Comparison of ENCODE assay signal across 9 cellular contexts in genomic region chr1:206467915-206468314, GRCh38. TPM values are rescaled to one million over a fixed set of nuclear protein-coding genes. Genes with fewer than 3 reads are reported as not detected.
DNase-seq lines count a peak whose midpoint lies in the region; ATAC-seq lines count a peak whose summit lies in the region.
"Had no signal": no experiment of that assay in that cellular context is flagged by ENCODE, and none has a peak within 500 bp of the region (broad histone marks: within the 10 kb centered on the region; RNA-seq: fewer than 3 reads in every experiment).

No MANE protein-coding gene starts in this region.

- H3K9me3 Mint-ChIP-seq in activated CD4-positive, alpha-beta T cell treated with anti-CD3 and anti-CD28 coated beads, Interleukin-2, amount 10 ng/mL, durations not matched to agents 24 days and 14 days: no peaks in the 10 kb centered on the region
- no peaks in the 10 kb centered on the region for H3K9me3 Mint-ChIP-seq in stimulated activated naive CD8-positive, alpha-beta T cell treated with anti-CD3 and anti-CD28 coated beads, Interleukin-15, amount 100 ng/mL, for 72 hours

- H3K36me3 Mint-ChIP-seq in activated CD4-positive, alpha-beta T cell treated with anti-CD3 and anti-CD28 coated beads, Interleukin-2, amount 10 ng/mL, durations not matched to agents 24 days and 14 days (ENCODE audit: low read depth): peaks cover 22% of the 10 kb centered on the region

- peak; percentile 68 for DNase-seq in activated CD4-positive, alpha-beta T cell treated with anti-CD3 and anti-CD28 coated beads, Interleukin-2, amount 10 ng/mL, durations not matched to agents 24 days and 14 days
- DNase-seq in activated CD4-positive, alpha-beta T cell treated with anti-CD3 and anti-CD28 coated beads, Interleukin-2, amount 50 U/mL, for 1 hour: no peak
- DNase-seq in SHP77 treated with DMSO at 0.1 percent for 48 hours (lab: John Stamatoyannopoulos, UW): peak; percentile 27
- DNase-seq in germinal center (ENCODE audit: low spot score): peak; percentile 61
- DNase-seq in stimulated activated naive CD8-positive, alpha-beta T cell treated with anti-CD3 and anti-CD28 coated beads, Interleukin-15, amount 100 ng/mL, for 72 hours: peak in 1 of 2 donors; percentile 48
- no peak for DNase-seq in NCI-H1092 (lab: John Stamatoyannopoulos, UW)
- DNase-seq: SW 1271 had no signal

- no peak for ATAC-seq in stimulated activated naive CD8-positive, alpha-beta T cell treated with anti-CD3 and anti-CD28 coated beads, Interleukin-15, amount 100 ng/mL, for 72 hours
- ATAC-seq in GM18519 (IDR thresholded peaks at IDR 0.05; ENCODE audit: low FRiP score, unreplicated experiment): no peak
- no peak for ATAC-seq in GM18861 (IDR thresholded peaks at IDR 0.05; ENCODE audit: unreplicated experiment)

- intact Hi-C loops in activated CD4-positive, alpha-beta T cell treated with anti-CD3 and anti-CD28 coated beads, Interleukin-2, amount 10 ng/mL, durations not matched to agents 24 days and 14 days (cut with micrococcal nuclease): loop anchor here (5.0 kb wide), 1 partner anchor 39 kb away; the partner anchor contains the start of gene RASSF5

- H3K27me3 Mint-ChIP-seq in activated CD4-positive, alpha-beta T cell treated with anti-CD3 and anti-CD28 coated beads, Interleukin-2, amount 10 ng/mL, durations not matched to agents 24 days and 14 days: no peaks in the 10 kb centered on the region
- no peaks in the 10 kb centered on the region for H3K27me3 Mint-ChIP-seq in stimulated activated naive CD8-positive, alpha-beta T cell treated with anti-CD3 and anti-CD28 coated beads, Interleukin-15, amount 100 ng/mL, for 72 hours

- H3K4me1 Mint-ChIP-seq in activated CD4-positive, alpha-beta T cell treated with anti-CD3 and anti-CD28 coated beads, Interleukin-2, amount 10 ng/mL, durations not matched to agents 24 days and 14 days: peaks cover 79% of the 10 kb centered on the region
- H3K4me1 Mint-ChIP-seq in stimulated activated naive CD8-positive, alpha-beta T cell treated with anti-CD3 and anti-CD28 coated beads, Interleukin-15, amount 100 ng/mL, for 72 hours: peaks cover 90% of the 10 kb centered on the region

- H3K27ac Mint-ChIP-seq in activated CD4-positive, alpha-beta T cell treated with anti-CD3 and anti-CD28 coated beads, Interleukin-2, amount 10 ng/mL, durations not matched to agents 24 days and 14 days: peak overlapping the region; percentile 65
- H3K27ac Mint-ChIP-seq in stimulated activated naive CD8-positive, alpha-beta T cell treated with anti-CD3 and anti-CD28 coated beads, Interleukin-15, amount 100 ng/mL, for 72 hours: peak overlapping the region; percentile 66 to 91

- peak overlapping the region; percentile 86 for H3K4me3 Mint-ChIP-seq in activated CD4-positive, alpha-beta T cell treated with anti-CD3 and anti-CD28 coated beads, Interleukin-2, amount 10 ng/mL, durations not matched to agents 24 days and 14 days
- peak overlapping the region; percentile 63 to 96 for H3K4me3 Mint-ChIP-seq in stimulated activated naive CD8-positive, alpha-beta T cell treated with anti-CD3 and anti-CD28 coated beads, Interleukin-15, amount 100 ng/mL, for 72 hours

RNA-seq across cellular contexts. Expression of gene IKBKE, which starts 2.4 kb away (rescaled TPM):
- 50.0 and 51.5 TPM in 2 replicates for total RNA-seq in activated CD4-positive, alpha-beta T cell treated with anti-CD3 and anti-CD28 coated beads, Interleukin-2, amount 10 ng/mL, durations not matched to agents 24 days and 14 days

RNA-seq across cellular contexts. Expression of gene RASSF5, which starts 39.4 kb away (rescaled TPM):
- total RNA-seq in activated CD4-positive, alpha-beta T cell treated with anti-CD3 and anti-CD28 coated beads, Interleukin-2, amount 10 ng/mL, durations not matched to agents 24 days and 14 days: 193 and 196 TPM in 2 replicates

Comparison
In these comparisons a context has a peak if more than half of its experiments do, and no peak if none do; other contexts are left out.
1. DNase-seq: peak in activated CD4-positive, alpha-beta T cell treated with anti-CD3 and anti-CD28 coated beads, Interleukin-2, amount 10 ng/mL, durations not matched to agents 24 days and 14 days (single experiment), SHP77 treated with DMSO at 0.1 percent for 48 hours (single experiment) and germinal center (single experiment); none in activated CD4-positive, alpha-beta T cell treated with anti-CD3 and anti-CD28 coated beads, Interleukin-2, amount 50 U/mL, for 1 hour (single experiment) and NCI-H1092 (single experiment).